2 cellular contexts compared by ENCODE assay signal in the genomic region with DNA sequence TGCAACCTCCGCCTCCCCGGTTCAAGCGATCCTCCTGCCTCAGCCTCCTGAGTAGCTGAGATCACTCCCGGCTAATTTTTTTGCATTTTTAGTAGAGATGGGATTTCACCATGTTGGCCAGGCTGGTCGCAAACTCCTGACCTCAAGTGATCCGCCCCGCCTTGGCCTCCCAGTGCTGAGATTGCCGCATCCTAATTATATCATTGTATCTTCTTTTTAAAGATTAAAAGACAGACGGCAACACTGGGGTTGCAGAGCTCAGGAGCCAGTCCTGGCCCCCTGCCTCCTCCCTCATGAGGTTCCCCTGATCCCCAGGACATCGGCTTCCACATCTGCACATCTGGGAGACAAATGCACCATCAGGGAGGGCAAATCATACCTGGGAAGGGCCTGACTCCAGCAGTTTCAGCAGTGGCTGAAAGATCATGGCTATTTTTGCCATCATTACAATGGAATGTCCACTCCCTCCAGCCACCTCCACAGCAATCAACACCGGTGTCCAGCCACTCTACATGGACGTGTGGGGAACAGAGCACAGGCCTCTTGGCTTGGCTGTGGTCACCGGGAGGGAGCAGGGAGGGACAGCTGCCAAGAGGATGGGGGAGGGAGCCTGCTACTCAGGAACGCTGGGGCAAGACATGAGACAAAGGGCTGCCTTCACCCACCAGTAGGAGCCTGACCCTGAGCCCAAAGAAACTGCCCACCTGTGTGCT.
TF ChIP-seq lines count a peak whose summit lies in the region.

No MANE protein-coding gene starts in this region.

TF ChIP-seq in IMR-90, 13 proteins besides CTCF, POLR2A, EP300 and RAD21:
- TF ChIP-seq RFX5 (IDR thresholded peaks at IDR 0.05; ENCODE audit: low read depth, low read length) (no peak), CEBPB (IDR thresholded peaks at IDR 0.05; ENCODE audit: low read depth, low read length) (no peak), FOS (IDR thresholded peaks at IDR 0.05; ENCODE audit: low read depth, low read length) (no peak), MAFK (IDR thresholded peaks at IDR 0.05; ENCODE audit: low read depth, low read length) (no peak), MAZ (IDR thresholded peaks at IDR 0.05; ENCODE audit: borderline replicate concordance, low read depth, low read length) (no peak), RCOR1 (IDR thresholded peaks at IDR 0.05; ENCODE audit: insufficient replicate concordance, low read length) (no peak), CHD1 (IDR thresholded peaks at IDR 0.05; ENCODE audit: low read depth, low read length) (no peak), BHLHE40 (IDR thresholded peaks at IDR 0.05; ENCODE audit: low read depth, low read length) (no peak), NFE2L2 (IDR thresholded peaks at IDR 0.05; ENCODE audit: low read depth, low read length) (no peak), MXI1 (IDR thresholded peaks at IDR 0.05; ENCODE audit: borderline replicate concordance, low read depth, low read length) (no peak), SMC3 (IDR thresholded peaks at IDR 0.05; ENCODE audit: low read depth, low read length) (no peak)
- TF ChIP-seq, protein P1, sequence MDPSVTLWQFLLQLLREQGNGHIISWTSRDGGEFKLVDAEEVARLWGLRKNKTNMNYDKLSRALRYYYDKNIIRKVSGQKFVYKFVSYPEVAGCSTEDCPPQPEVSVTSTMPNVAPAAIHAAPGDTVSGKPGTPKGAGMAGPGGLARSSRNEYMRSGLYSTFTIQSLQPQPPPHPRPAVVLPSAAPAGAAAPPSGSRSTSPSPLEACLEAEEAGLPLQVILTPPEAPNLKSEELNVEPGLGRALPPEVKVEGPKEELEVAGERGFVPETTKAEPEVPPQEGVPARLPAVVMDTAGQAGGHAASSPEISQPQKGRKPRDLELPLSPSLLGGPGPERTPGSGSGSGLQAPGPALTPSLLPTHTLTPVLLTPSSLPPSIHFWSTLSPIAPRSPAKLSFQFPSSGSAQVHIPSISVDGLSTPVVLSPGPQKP (IDR thresholded peaks at IDR 0.05; ENCODE audit: borderline replicate concordance, low read depth, low read length), result no peak
- TF ChIP-seq, protein P2, sequence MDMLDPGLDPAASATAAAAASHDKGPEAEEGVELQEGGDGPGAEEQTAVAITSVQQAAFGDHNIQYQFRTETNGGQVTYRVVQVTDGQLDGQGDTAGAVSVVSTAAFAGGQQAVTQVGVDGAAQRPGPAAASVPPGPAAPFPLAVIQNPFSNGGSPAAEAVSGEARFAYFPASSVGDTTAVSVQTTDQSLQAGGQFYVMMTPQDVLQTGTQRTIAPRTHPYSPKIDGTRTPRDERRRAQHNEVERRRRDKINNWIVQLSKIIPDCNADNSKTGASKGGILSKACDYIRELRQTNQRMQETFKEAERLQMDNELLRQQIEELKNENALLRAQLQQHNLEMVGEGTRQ (IDR thresholded peaks at IDR 0.05; ENCODE audit: low read depth, low read length), result no peak

TF ChIP-seq in liver, 16 proteins besides CTCF, POLR2A, EP300 and RAD21:
- no peak for TF ChIP-seq FOXA2 (IDR thresholded peaks at IDR 0.05)
- peak in 1 of 2 donors; percentile 5 for TF ChIP-seq RXRA (IDR thresholded peaks at IDR 0.05)
